Comparison of ENCODE assay signal across 9 cellular contexts in genomic region chr9:130343445-130343918, GRCh38.
DNase-seq lines count a peak whose midpoint lies in the region; ATAC-seq, FAIRE-seq and TF ChIP-seq lines count a peak whose summit lies in the region.
"Had no signal": no experiment of that assay in that cellular context is flagged by ENCODE, and none has a peak within 500 bp of the region (broad histone marks: within the 10 kb centered on the region; RNA-seq: fewer than 3 reads in every experiment).

No MANE protein-coding gene starts in this region.

- no peak overlapping the region for H3K4me3 Mint-ChIP-seq in WTC11

- intact Hi-C loops in sciatic nerve (cut with DNase I), result no loop called here

- CTCF ChIA-PET in WTC11 (lab: Charles Lee), result interaction anchor here (0.5 to 2.1 kb wide), 14 partner anchors 12 to 236 kb away, joined by 3 to 11 read pairs (median 3); partner anchors contain the start of gene HMCN2

- ATAC-seq in WTC11 (peak; percentile 69), sciatic nerve (peak; percentile 29), GM19035 (IDR thresholded peaks at IDR 0.05; ENCODE audit: unreplicated experiment) (no peak)

- peak; percentile 52 for DNase-seq in DMS53 (lab: John Stamatoyannopoulos, UW)
- DNase-seq in DMS53 treated with DMSO at 0.1 percent for 48 hours (lab: John Stamatoyannopoulos, UW; ENCODE audit: unreplicated experiment), result no peak
- peak; percentile 89 for DNase-seq in WTC11 (ENCODE audit: low spot score)
- DNase-seq in epithelial cell of proximal tubule (ENCODE audit: low read depth), result no peak
- DNase-seq in sciatic nerve (ENCODE audit: low spot score), result no peak
- no peak for DNase-seq in HT-29 (ENCODE audit: low spot score)
- no peak for DNase-seq in HTR-8/SVneo (ENCODE audit: insufficient read length, low spot score)

- no peak overlapping the region for H3K4me3 ChIP-seq in epithelial cell of proximal tubule (ENCODE audit: low read depth, low read length)
- H3K4me3 ChIP-seq: SJSA1 had no signal

- H3K27ac Mint-ChIP-seq in WTC11, result no peak overlapping the region

- no peaks in the 10 kb centered on the region for H3K36me3 Mint-ChIP-seq in WTC11

- 0 out of 2 replicates have a peak, but pooled peaks cover 3% of the 10 kb centered on the region for H3K4me1 Mint-ChIP-seq in WTC11

- H3K9me3 Mint-ChIP-seq in WTC11, result no peaks in the 10 kb centered on the region

- POLR2A ChIA-PET in WTC11 (lab: Charles Lee), result no interaction called here

- TF ChIP-seq CTCF in WTC11 (IDR thresholded peaks at IDR 0.05), result peak; percentile 87
- peak; percentile 74 for TF ChIP-seq CTCF in epithelial cell of proximal tubule (conservative IDR thresholded peaks at IDR 0.05; ENCODE audit: low read depth, low read length)

- no peak for FAIRE-seq in HTR-8/SVneo (lab: Jason Lieb, UNC)

- no peaks in the 10 kb centered on the region for H3K27me3 Mint-ChIP-seq in WTC11 (ENCODE audit: low read depth)

TF ChIP-seq in WTC11, 78 proteins besides CTCF, POLR2A, EP300 and RAD21:
- TF ChIP-seq ZNF232 (CRISPR knock-in tag; IDR thresholded peaks at IDR 0.05), result no peak
- TF ChIP-seq NR2C2 (CRISPR knock-in tag; IDR thresholded peaks at IDR 0.05), result peak; percentile 33; the same call in 1 of the 2 replicates
TF ChIP-seq in WTC11: peak in this region for 1.

Comparison
In these comparisons a context has a peak if more than half of its experiments do, and no peak if none do; other contexts are left out.
1. DNase-seq: peak in DMS53 (single experiment) and WTC11 (single experiment); none in DMS53 treated with DMSO at 0.1 percent for 48 hours (single experiment), epithelial cell of proximal tubule (single experiment), sciatic nerve (single experiment), HT-29 (single experiment) and HTR-8/SVneo (single experiment).